In genomic region chr19:2733930-2734588, GRCh38 we compare ENCODE assay signal across 1 cellular context.
TF ChIP-seq lines count a peak whose summit lies in the region.

No MANE protein-coding gene starts in this region.

TF ChIP-seq in HEK293, 187 proteins besides CTCF, POLR2A, EP300 and RAD21 (continued from another document):
- no peak for TF ChIP-seq PRDM4 (tag by site-specific recombination; IDR thresholded peaks at IDR 0.05)
- peak; percentile 27 for TF ChIP-seq SP2 (tag by site-specific recombination; IDR thresholded peaks at IDR 0.05)
- no peak for TF ChIP-seq ZNF138 (tag by site-specific recombination; IDR thresholded peaks at IDR 0.05; ENCODE audit: borderline replicate concordance)
- TF ChIP-seq ZSCAN4 (tag by site-specific recombination; IDR thresholded peaks at IDR 0.05), result peak; percentile 87
- peak; percentile 70; the same call in 1 of the 2 replicates for TF ChIP-seq EGR2 (tag by site-specific recombination; IDR thresholded peaks at IDR 0.05; ENCODE audit: low read depth)
- peak; percentile 58 for TF ChIP-seq ZBTB8A (tag by site-specific recombination; IDR thresholded peaks at IDR 0.05)
- no peak for TF ChIP-seq ZNF391 (tag by site-specific recombination; IDR thresholded peaks at IDR 0.05; ENCODE audit: borderline replicate concordance, low read depth)
- TF ChIP-seq SP7 (tag by site-specific recombination; IDR thresholded peaks at IDR 0.05), result peak; percentile 34; the same call in 1 of the 2 replicates
- TF ChIP-seq ZXDB (tag by site-specific recombination; IDR thresholded peaks at IDR 0.05), result no peak
- TF ChIP-seq BCL6B (tag by site-specific recombination; IDR thresholded peaks at IDR 0.05), result no peak
- TF ChIP-seq OSR2 (tag by site-specific recombination; IDR thresholded peaks at IDR 0.05), result no peak
- TF ChIP-seq YY1 (tag by site-specific recombination; IDR thresholded peaks at IDR 0.05), result no peak
- TF ChIP-seq ZNF155 (tag by site-specific recombination; IDR thresholded peaks at IDR 0.05), result no peak
- peak; percentile 86 for TF ChIP-seq KLF17 (tag by site-specific recombination; IDR thresholded peaks at IDR 0.05)
- TF ChIP-seq ZIC2 (tag by site-specific recombination; IDR thresholded peaks at IDR 0.05), result 0 out of 2 replicates have a peak, but pooled peaks have one; percentile 5
- TF ChIP-seq ZNF830 (tag by site-specific recombination; IDR thresholded peaks at IDR 0.05; ENCODE audit: low read depth), result no peak
- TF ChIP-seq ZSCAN16 (tag by site-specific recombination; IDR thresholded peaks at IDR 0.05), result no peak
- peak; percentile 51 for TF ChIP-seq ZBTB17 (tag by site-specific recombination; IDR thresholded peaks at IDR 0.05)
- no peak for TF ChIP-seq ZNF701 (tag by site-specific recombination; IDR thresholded peaks at IDR 0.05)
- TF ChIP-seq GLIS2 (tag by site-specific recombination; IDR thresholded peaks at IDR 0.05), result no peak
- peak; percentile 89 for TF ChIP-seq ZNF600 (tag by site-specific recombination; IDR thresholded peaks at IDR 0.05)
- no peak for TF ChIP-seq ZBTB10 (tag by site-specific recombination; IDR thresholded peaks at IDR 0.05)
